8 cellular contexts compared by ENCODE assay signal in the genomic region with DNA sequence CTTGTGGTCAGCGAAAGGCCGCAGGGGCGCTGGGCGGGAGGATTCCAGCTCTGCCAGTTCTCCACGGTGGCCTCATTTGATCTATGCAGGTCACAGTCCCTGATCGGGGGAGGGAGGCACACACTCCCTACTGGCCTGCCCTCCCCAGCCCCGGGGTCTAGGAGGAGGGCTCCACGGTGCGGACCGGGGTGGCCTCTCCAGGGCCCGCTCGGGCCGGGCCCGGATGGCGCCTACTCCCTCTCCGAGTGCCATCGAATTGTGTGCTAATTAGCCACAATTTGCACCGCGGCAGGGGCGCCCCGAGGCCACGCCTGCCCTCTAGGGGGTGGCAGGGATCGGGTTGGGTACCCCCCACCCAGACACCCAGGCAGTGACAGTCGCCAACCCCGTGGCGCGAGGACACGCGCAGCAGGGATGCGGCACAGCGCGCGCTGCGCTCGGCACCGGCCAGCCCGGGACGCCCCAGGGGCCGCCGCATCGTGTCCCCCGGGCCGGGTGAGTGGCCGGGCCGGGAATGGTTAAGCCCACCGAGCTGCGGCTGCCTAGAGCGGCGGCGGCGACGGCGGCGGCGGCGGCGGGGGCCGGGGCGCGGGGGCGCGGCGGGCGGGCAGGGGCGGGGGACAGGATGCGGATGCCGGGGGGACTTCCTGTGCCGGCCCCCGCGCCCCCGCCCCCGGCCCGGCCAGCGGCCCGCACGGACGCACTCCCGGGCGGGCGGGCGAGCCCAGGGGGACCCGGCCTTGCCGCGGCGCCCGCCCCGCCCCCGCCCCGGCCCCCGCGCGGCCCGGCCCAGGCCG. TPM values are rescaled to one million over a fixed set of nuclear protein-coding genes. Genes with fewer than 3 reads are reported as not detected.
DNase-seq lines count a peak whose midpoint lies in the region; ATAC-seq and TF ChIP-seq lines count a peak whose summit lies in the region.

Gene ZNF853 (plus strand): TSS at position 670 of the 797 bp plus-strand sequence. CDS start 565 bp downstream, outside the sequence.

- no peaks in the 10 kb centered on the region for H3K9me3 Mint-ChIP-seq in activated CD4-positive, alpha-beta T cell treated with anti-CD3 and anti-CD28 coated beads, Interleukin-2, amount 10 ng/mL, durations not matched to agents 7 days and 5 days
- H3K9me3 Mint-ChIP-seq in stimulated activated effector memory CD8-positive, alpha-beta T cell treated with anti-CD3 and anti-CD28 coated beads, Interleukin-12 subunit alpha, Interleukin-12 subunit beta, amount 100 ng/mL, for 72 hours, result no peaks in the 10 kb centered on the region

- POLR2A ChIA-PET in activated CD4-positive, alpha-beta T cell treated with anti-CD3 and anti-CD28 coated beads, Interleukin-2, amount 10 ng/mL, durations not matched to agents 7 days and 5 days (lab: Charles Lee), result no interaction called here

- H3K36me3 Mint-ChIP-seq in activated CD4-positive, alpha-beta T cell treated with anti-CD3 and anti-CD28 coated beads, Interleukin-2, amount 10 ng/mL, durations not matched to agents 7 days and 5 days (ENCODE audit: low read depth), result peaks cover 4% of the 10 kb centered on the region
- peaks cover 5% of the 10 kb centered on the region for H3K36me3 Mint-ChIP-seq in stimulated activated effector memory CD8-positive, alpha-beta T cell treated with anti-CD3 and anti-CD28 coated beads, Interleukin-12 subunit alpha, Interleukin-12 subunit beta, amount 100 ng/mL, for 72 hours

- no peak for DNase-seq in activated CD4-positive, alpha-beta T cell treated with anti-CD3 and anti-CD28 coated beads, Interleukin-2, amount 10 ng/mL, durations not matched to agents 7 days and 5 days
- no peak for DNase-seq in activated CD4-positive, alpha-beta T cell treated with anti-CD3 and anti-CD28 coated beads for 1 hour
- DNase-seq in ascending aorta (ENCODE audit: low spot score in 2 of 2) (no peak), EL (no peak), HPDE6-E6E7 (ENCODE audit: extremely low spot score) (no peak)
- DNase-seq in stimulated activated effector memory CD8-positive, alpha-beta T cell treated with anti-CD3 and anti-CD28 coated beads, Interleukin-12 subunit alpha, Interleukin-12 subunit beta, amount 100 ng/mL, for 72 hours (ENCODE audit: low spot score in 2 of 2), result no peak

- peak within 1 kb of the TSS; percentile 32 for H3K4me3 Mint-ChIP-seq in activated CD4-positive, alpha-beta T cell treated with anti-CD3 and anti-CD28 coated beads, Interleukin-2, amount 10 ng/mL, durations not matched to agents 7 days and 5 days
- H3K4me3 Mint-ChIP-seq in stimulated activated effector memory CD8-positive, alpha-beta T cell treated with anti-CD3 and anti-CD28 coated beads, Interleukin-12 subunit alpha, Interleukin-12 subunit beta, amount 100 ng/mL, for 72 hours, result peak within 1 kb of the TSS; percentile 71

- peaks cover 27% of the 10 kb centered on the region for H3K27me3 Mint-ChIP-seq in activated CD4-positive, alpha-beta T cell treated with anti-CD3 and anti-CD28 coated beads, Interleukin-2, amount 10 ng/mL, durations not matched to agents 7 days and 5 days

- TF ChIP-seq CTCF in ascending aorta (IDR thresholded peaks at IDR 0.05), result no peak

- CTCF ChIA-PET in activated CD4-positive, alpha-beta T cell treated with anti-CD3 and anti-CD28 coated beads, Interleukin-2, amount 10 ng/mL, durations not matched to agents 7 days and 5 days (lab: Charles Lee), result no interaction called here

- peak within 1 kb of the TSS; percentile 7 for H3K27ac Mint-ChIP-seq in activated CD4-positive, alpha-beta T cell treated with anti-CD3 and anti-CD28 coated beads, Interleukin-2, amount 10 ng/mL, durations not matched to agents 7 days and 5 days
- peak within 1 kb of the TSS; percentile 74 for H3K27ac Mint-ChIP-seq in stimulated activated effector memory CD8-positive, alpha-beta T cell treated with anti-CD3 and anti-CD28 coated beads, Interleukin-12 subunit alpha, Interleukin-12 subunit beta, amount 100 ng/mL, for 72 hours

- peak; percentile 52 for ATAC-seq in stimulated activated effector memory CD8-positive, alpha-beta T cell treated with anti-CD3 and anti-CD28 coated beads, Interleukin-12 subunit alpha, Interleukin-12 subunit beta, amount 100 ng/mL, for 72 hours
- ATAC-seq in GM19467 (IDR thresholded peaks at IDR 0.05; ENCODE audit: unreplicated experiment), result no peak

- no peaks in the 10 kb centered on the region for H3K27me3 ChIP-seq in ascending aorta
- peaks cover 6% of the 10 kb centered on the region for H3K27me3 ChIP-seq in iPS-18a (ENCODE audit: control insufficient read depth, insufficient read depth, low read length)

- peaks cover 3 to 12% of the 10 kb centered on the region in 2 donors for H3K4me1 ChIP-seq in ascending aorta
- H3K4me1 ChIP-seq in iPS-18a (ENCODE audit: control insufficient read depth, low read depth, low read length), result peaks cover 4% of the 10 kb centered on the region

- intact Hi-C loops in ascending aorta (cut with DNase I), result no loop called here

- H3K4me3 ChIP-seq in ascending aorta (peak within 1 kb of the TSS; percentile 65 to 77), iPS-18a (ENCODE audit: low read length) (peak within 1 kb of the TSS; percentile 77)

- peaks cover 22% of the 10 kb centered on the region for H3K4me1 Mint-ChIP-seq in activated CD4-positive, alpha-beta T cell treated with anti-CD3 and anti-CD28 coated beads, Interleukin-2, amount 10 ng/mL, durations not matched to agents 7 days and 5 days
- H3K4me1 Mint-ChIP-seq in stimulated activated effector memory CD8-positive, alpha-beta T cell treated with anti-CD3 and anti-CD28 coated beads, Interleukin-12 subunit alpha, Interleukin-12 subunit beta, amount 100 ng/mL, for 72 hours, result peaks cover 27% of the 10 kb centered on the region

- peak within 1 kb of the TSS; percentile 53 to 69 for H3K27ac ChIP-seq in ascending aorta
- no peak within 1 kb of the TSS for H3K27ac ChIP-seq in iPS-18a (ENCODE audit: low read length)

- H3K36me3 ChIP-seq in ascending aorta (peaks cover 4 to 5% of the 10 kb centered on the region in 2 donors), iPS-18a (ENCODE audit: control insufficient read depth, low read depth, low read length) (no peaks in the 10 kb centered on the region)

- H3K9me3 ChIP-seq in ascending aorta (no peaks in the 10 kb centered on the region), iPS-18a (ENCODE audit: control insufficient read depth, low read depth, low read length) (no peaks in the 10 kb centered on the region)

- peak within 1 kb of the TSS; percentile 45 for H3K9ac ChIP-seq in iPS-18a (ENCODE audit: low read length)

RNA-seq across cellular contexts. Expression of gene ZNF853, which starts in this region (rescaled TPM):
- under 1 TPM; 0.30 to 0.33 TPM for total RNA-seq in activated CD4-positive, alpha-beta T cell treated with anti-CD3 and anti-CD28 coated beads, Interleukin-2, amount 10 ng/mL, durations not matched to agents 7 days and 5 days
- total RNA-seq in ascending aorta, result 12.2 TPM
